Comparison of ENCODE assay signal across 29 cellular contexts in genomic region chr13:49922301-49922700, GRCh38.
"Had no signal": no experiment of that assay in that cellular context is flagged by ENCODE, and none has a peak within 500 bp of the region (broad histone marks: within the 10 kb centered on the region; RNA-seq: fewer than 3 reads in every experiment).

No MANE protein-coding gene starts in this region.

- H3K4me1 ChIP-seq: stomach, suprapubic skin, testis, thyroid gland, tibial nerve, transverse colon, upper lobe of left lung, upper lobe of right lung, uterus, vagina had no signal

- H3K27me3 Mint-ChIP-seq: stimulated activated memory B cell treated with anti-CD40 and anti-IgM and Interleukin-4, amounts not matched to agents 10 μg/mL and 1 μg/mL and 100 μg/mL, for 72 hours; stimulated activated naive B cell treated with anti-CD40 and anti-IgM and Interleukin-4, amounts not matched to agents 10 μg/mL and 1 μg/mL and 100 μg/mL, for 72 hours; stimulated activated naive CD8-positive, alpha-beta T cell treated with anti-CD3 and anti-CD28 coated beads, Interleukin-15, amount 100 ng/mL, for 72 hours; stimulated activated naive CD8-positive, alpha-beta T cell treated with anti-CD3 and anti-CD28 coated beads, Interleukin-15, Interleukin-2, amounts not matched to agents 100 ng/mL and 50 ng/mL, for 24 hours; type B pancreatic cell had no signal

- H3K9me3 ChIP-seq: stomach, suprapubic skin, testis, thoracic aorta, thyroid gland, tibial artery, tibial nerve, transverse colon, upper lobe of left lung, upper lobe of right lung, uterus, vagina had no signal

- H3K9me3 Mint-ChIP-seq: type B pancreatic cell had no signal

- H3K4me3 Mint-ChIP-seq: stimulated activated effector memory CD8-positive, alpha-beta T cell treated with anti-CD3 and anti-CD28 coated beads, Interleukin-12 subunit alpha, Interleukin-12 subunit beta, amount 100 ng/mL, for 72 hours; stimulated activated memory B cell treated with anti-CD40 and anti-IgM and Interleukin-4, amounts not matched to agents 10 μg/mL and 1 μg/mL and 100 μg/mL, for 72 hours; stimulated activated naive B cell treated with anti-CD40 and anti-IgM and Interleukin-4, amounts not matched to agents 10 μg/mL and 1 μg/mL and 100 μg/mL, for 72 hours; stimulated activated naive CD8-positive, alpha-beta T cell treated with anti-CD3 and anti-CD28 coated beads, Interleukin-15, amount 100 ng/mL, for 72 hours; stimulated activated naive CD8-positive, alpha-beta T cell treated with anti-CD3 and anti-CD28 coated beads, Interleukin-15, Interleukin-2, amounts not matched to agents 100 ng/mL and 50 ng/mL, for 24 hours; type B pancreatic cell had no signal

- FAIRE-seq: urothelium cell line had no signal

- H3K4me3 ChIP-seq: stomach, suprapubic skin, testis, thoracic aorta, thyroid gland, tibial artery, tibial nerve, transverse colon, upper lobe of left lung, upper lobe of right lung, uterus, vagina had no signal

- H3K4me1 Mint-ChIP-seq: stimulated activated effector memory CD8-positive, alpha-beta T cell treated with anti-CD3 and anti-CD28 coated beads, Interleukin-12 subunit alpha, Interleukin-12 subunit beta, amount 100 ng/mL, for 72 hours; stimulated activated memory B cell treated with anti-CD40 and anti-IgM and Interleukin-4, amounts not matched to agents 10 μg/mL and 1 μg/mL and 100 μg/mL, for 72 hours; stimulated activated naive CD8-positive, alpha-beta T cell treated with anti-CD3 and anti-CD28 coated beads, Interleukin-15, amount 100 ng/mL, for 72 hours had no signal

- H3K27me3 ChIP-seq: stomach, suprapubic skin, testis, thyroid gland, tibial artery, tibial nerve, transverse colon, upper lobe of left lung, upper lobe of right lung, uterus, vagina had no signal

- H3K27ac Mint-ChIP-seq: stimulated activated effector memory CD8-positive, alpha-beta T cell treated with anti-CD3 and anti-CD28 coated beads, Interleukin-12 subunit alpha, Interleukin-12 subunit beta, amount 100 ng/mL, for 72 hours; stimulated activated memory B cell treated with anti-CD40 and anti-IgM and Interleukin-4, amounts not matched to agents 10 μg/mL and 1 μg/mL and 100 μg/mL, for 72 hours; stimulated activated naive B cell treated with anti-CD40 and anti-IgM and Interleukin-4, amounts not matched to agents 10 μg/mL and 1 μg/mL and 100 μg/mL, for 72 hours; stimulated activated naive CD8-positive, alpha-beta T cell treated with anti-CD3 and anti-CD28 coated beads, Interleukin-15, amount 100 ng/mL, for 72 hours; stimulated activated naive CD8-positive, alpha-beta T cell treated with anti-CD3 and anti-CD28 coated beads, Interleukin-15, Interleukin-2, amounts not matched to agents 100 ng/mL and 50 ng/mL, for 24 hours; type B pancreatic cell had no signal

- H3K36me3 ChIP-seq: uterus had no signal

- ATAC-seq: stimulated activated effector memory CD8-positive, alpha-beta T cell treated with anti-CD3 and anti-CD28 coated beads, Interleukin-12 subunit alpha, Interleukin-12 subunit beta, amount 100 ng/mL, for 72 hours; stimulated activated memory B cell treated with anti-CD40 and anti-IgM and Interleukin-4, amounts not matched to agents 10 μg/mL and 1 μg/mL and 100 μg/mL, for 72 hours; stimulated activated naive B cell treated with anti-CD40 and anti-IgM and Interleukin-4, amounts not matched to agents 10 μg/mL and 1 μg/mL and 100 μg/mL, for 72 hours; stimulated activated naive CD8-positive, alpha-beta T cell treated with anti-CD3 and anti-CD28 coated beads, Interleukin-15, amount 100 ng/mL, for 72 hours; stimulated activated naive CD8-positive, alpha-beta T cell treated with anti-CD3 and anti-CD28 coated beads, Interleukin-15, Interleukin-2, amounts not matched to agents 100 U/mL and 50 U/mL, for 24 hours; upper lobe of right lung had no signal

- H3K27ac ChIP-seq: stomach, suprapubic skin, testis, thoracic aorta, thyroid gland, tibial artery, tibial nerve, transverse colon, upper lobe of left lung, upper lobe of right lung, uterus, vagina had no signal

- DNase-seq: stimulated activated CD4-positive, alpha-beta T cell treated with anti-CD3 and anti-CD28 coated beads, Interleukin-2, amount 100 ng/mL, for 48 hours; stimulated activated CD4-positive, alpha-beta T cell treated with anti-CD3 and anti-CD28 coated beads, Interleukin-4, amount 100 ng/mL, for 1 hour; stimulated activated CD4-positive, alpha-beta T cell treated with anti-CD3 and anti-CD28 coated beads, Interleukin-4, amount 100 ng/mL, for 24 hours; stimulated activated CD4-positive, alpha-beta T cell treated with anti-CD3 and anti-CD28 coated beads, Interleukin-4, amount 100 ng/mL, for 4 hours; stimulated activated CD8-positive, alpha-beta memory T cell treated with anti-CD3 and anti-CD28 coated beads, Interleukin-4, amount 100 ng/mL, for 48 hours; stimulated activated naive B cell treated with anti-CD40 and anti-IgM and Interleukin-4, amounts not matched to agents 10 μg/mL and 1 μg/mL and 100 μg/mL, for 72 hours; stimulated activated naive CD4-positive, alpha-beta T cell; stimulated activated naive CD4-positive, alpha-beta T cell treated with Interleukin-2 at 50 U/mL for 16 hours; stimulated activated naive CD8-positive, alpha-beta T cell treated with anti-CD3 and anti-CD28 coated beads, Interleukin-15, amount 100 ng/mL, for 72 hours; stimulated activated naive CD8-positive, alpha-beta T cell treated with anti-CD3 and anti-CD28 coated beads, Interleukin-15, Interleukin-2, amounts not matched to agents 100 U/mL and 50 U/mL, for 24 hours; stomach; substantia nigra; testis; thyroid gland; tibial artery; transverse colon; trophoblast cell; upper lobe of left lung; upper lobe of right lung; uterus had no signal
